19 cellular contexts compared by ENCODE assay signal in genomic region chr13:79373916-79374315, GRCh38. TPM values are rescaled to one million over a fixed set of nuclear protein-coding genes. Genes with fewer than 3 reads are reported as not detected.
DNase-seq lines count a peak whose midpoint lies in the region; ATAC-seq and TF ChIP-seq lines count a peak whose summit lies in the region.
"Had no signal": no experiment of that assay in that cellular context is flagged by ENCODE, and none has a peak within 500 bp of the region (broad histone marks: within the 10 kb centered on the region; RNA-seq: fewer than 3 reads in every experiment).

No MANE protein-coding gene starts in this region.

- H3K4ac ChIP-seq in neuronal stem cell (ENCODE audit: low read length), result no peak overlapping the region

- H3K9ac ChIP-seq in neuronal stem cell (ENCODE audit: low read depth, low read length, poor library complexity), result no peak overlapping the region

- H4K20me1 ChIP-seq in GM23338 (replicated peaks; ENCODE audit: insufficient read depth), result peaks cover 6% of the 10 kb centered on the region

- H3K27ac Mint-ChIP-seq in activated naive CD4-positive, alpha-beta T cell treated with anti-CD3 and anti-CD28 coated beads, Interleukin-2, amount 50 U/mL, for 72 hours, result no peak overlapping the region
- H3K27ac Mint-ChIP-seq in GM23338, result no peak overlapping the region
- H3K27ac Mint-ChIP-seq in activated CD8-positive, alpha-beta T cell treated with anti-CD3 and anti-CD28 coated beads for 36 hours, result no peak overlapping the region
- H3K27ac Mint-ChIP-seq: HFFc6 had no signal

- H2AFZ ChIP-seq in GM23338, result no peak overlapping the region
- no peak overlapping the region for H2AFZ ChIP-seq in neuronal stem cell (ENCODE audit: low read length)

- H3K79me1 ChIP-seq in neuronal stem cell (ENCODE audit: low read depth, low read length), result no peaks in the 10 kb centered on the region

- H3K14ac ChIP-seq in neuronal stem cell (ENCODE audit: low read length), result no peak overlapping the region

- no peaks in the 10 kb centered on the region for H3K9me3 Mint-ChIP-seq in activated naive CD4-positive, alpha-beta T cell treated with anti-CD3 and anti-CD28 coated beads, Interleukin-2, amount 50 U/mL, for 72 hours
- H3K9me3 Mint-ChIP-seq in GM23338, result no peaks in the 10 kb centered on the region
- no peaks in the 10 kb centered on the region for H3K9me3 Mint-ChIP-seq in activated CD8-positive, alpha-beta T cell treated with anti-CD3 and anti-CD28 coated beads for 36 hours
- H3K9me3 Mint-ChIP-seq: HFFc6 had no signal

- H3K27me3 ChIP-seq in GM23338 (ENCODE audit: insufficient read depth) (no peaks in the 10 kb centered on the region), neutrophil (no peaks in the 10 kb centered on the region), neuronal stem cell (ENCODE audit: control insufficient read depth in 3 of 3, insufficient read depth in 3 of 3, low read depth in 1 of 3, low read length in 3 of 3) (no peaks in the 10 kb centered on the region)
- H3K27me3 ChIP-seq: BE2C had no signal

- CTCF ChIA-PET in activated CD8-positive, alpha-beta T cell treated with anti-CD3 and anti-CD28 coated beads for 36 hours (lab: Charles Lee), result interaction anchor here (1.5 kb wide), 1 partner anchor 17 kb away, joined by 7 read pairs; no protein-coding TSS in a partner anchor

- H2BK5ac ChIP-seq in neuronal stem cell (ENCODE audit: low read length), result no peak overlapping the region

- H3K9me2 ChIP-seq in GM23338 (ENCODE audit: insufficient read depth), result no peaks in the 10 kb centered on the region

- no peak overlapping the region for H2BK120ac ChIP-seq in neuronal stem cell (ENCODE audit: low read depth, low read length)

- WGBS in neuronal stem cell (ENCODE audit: extremely low coverage in 2 of 2, insufficient read length in 2 of 2, insufficient replicate concordance in 1 of 2), 2 donors, result no CpG with 5 or more reads among the region's 4 CpGs

- POLR2A ChIA-PET in activated CD8-positive, alpha-beta T cell treated with anti-CD3 and anti-CD28 coated beads for 36 hours (lab: Charles Lee), result interaction anchor here (0.8 kb wide), 1 partner anchor 19 kb away, joined by 3 read pairs; no protein-coding TSS in a partner anchor

- no peaks in the 10 kb centered on the region for H3K9me3 ChIP-seq in neutrophil
- peaks cover 0 to 4% of the 10 kb centered on the region in 2 donors for H3K9me3 ChIP-seq in neuronal stem cell (replicated peaks in 1 of 2; ENCODE audit: control insufficient read depth in 2 of 2, insufficient read depth in 1 of 2, low read depth in 1 of 2, low read length in 2 of 2)
- H3K9me3 ChIP-seq: BE2C had no signal

- no peak overlapping the region for H4K8ac ChIP-seq in neuronal stem cell (ENCODE audit: low read depth, low read length)

- no peaks in the 10 kb centered on the region for H3K4me1 Mint-ChIP-seq in GM23338
- H3K4me1 Mint-ChIP-seq in activated CD8-positive, alpha-beta T cell treated with anti-CD3 and anti-CD28 coated beads for 36 hours (ENCODE audit: low read depth), result peaks cover 5% of the 10 kb centered on the region

- no peak overlapping the region for H3K4me3 Mint-ChIP-seq in GM23338
- H3K4me3 Mint-ChIP-seq in activated CD8-positive, alpha-beta T cell treated with anti-CD3 and anti-CD28 coated beads for 36 hours, result no peak overlapping the region
- H3K4me3 Mint-ChIP-seq: CD4-positive, CD25-positive, alpha-beta regulatory T cell; HFFc6 had no signal

- H3K23ac ChIP-seq in neuronal stem cell (ENCODE audit: low read depth, low read length, poor library complexity), result no peak overlapping the region

- ATAC-seq in activated naive CD4-positive, alpha-beta T cell treated with anti-CD3 and anti-CD28 coated beads, Interleukin-2, amount 50 U/mL, for 72 hours, result peak; percentile 56 to 81
- ATAC-seq in GM23338 (no peak), GM18517 (IDR thresholded peaks at IDR 0.05; ENCODE audit: unreplicated experiment) (no peak)
- peak; percentile 53 for ATAC-seq in activated CD8-positive, alpha-beta T cell treated with anti-CD3 and anti-CD28 coated beads for 36 hours

- H3K79me2 ChIP-seq in GM23338 (replicated peaks; ENCODE audit: insufficient read depth), result peaks cover 23% of the 10 kb centered on the region

- no peak overlapping the region for H2BK15ac ChIP-seq in neuronal stem cell (ENCODE audit: low read length)

- peaks cover 10% of the 10 kb centered on the region for H3F3A ChIP-seq in GM23338 (replicated peaks; ENCODE audit: low read depth)

- no peak overlapping the region for H4K91ac ChIP-seq in neuronal stem cell (ENCODE audit: low read depth, low read length, poor library complexity)

- H3K36me3 Mint-ChIP-seq in activated naive CD4-positive, alpha-beta T cell treated with anti-CD3 and anti-CD28 coated beads, Interleukin-2, amount 50 U/mL, for 72 hours, result peaks cover 0 to 13% of the 10 kb centered on the region in 2 donors
- H3K36me3 Mint-ChIP-seq in GM23338 (ENCODE audit: low read depth), result peaks cover 46% of the 10 kb centered on the region
- H3K36me3 Mint-ChIP-seq in activated CD8-positive, alpha-beta T cell treated with anti-CD3 and anti-CD28 coated beads for 36 hours (ENCODE audit: low read depth), result peaks cover 42% of the 10 kb centered on the region

- H3K18ac ChIP-seq in neuronal stem cell (ENCODE audit: low read length), result no peak overlapping the region

- intact Hi-C loops in activated CD8-positive, alpha-beta T cell treated with anti-CD3 and anti-CD28 coated beads for 36 hours (cut with micrococcal nuclease), result no loop called here

- H3K27ac ChIP-seq in GM23338 (ENCODE audit: low read depth) (peak overlapping the region; percentile 68), neutrophil (peak overlapping the region; percentile 0), neuronal stem cell (replicated peaks; ENCODE audit: low read length) (no peak overlapping the region)
- H3K27ac ChIP-seq: SK-N-MC had no signal

- H3K4me3 ChIP-seq in GM23338 (no peak overlapping the region), neutrophil (ENCODE audit: low read depth in 1 of 2, low read length in 1 of 2) (no peak overlapping the region), neuronal stem cell (ENCODE audit: low read length in 2 of 2) (no peak overlapping the region)
- H3K4me3 ChIP-seq: SK-N-MC had no signal

- H2AK5ac ChIP-seq in neuronal stem cell (ENCODE audit: low read depth, low read length), result no peak overlapping the region

- H2BK12ac ChIP-seq in neuronal stem cell (ENCODE audit: low read length), result no peak overlapping the region

- no peak for TF ChIP-seq CTCF in GM23338 (conservative IDR thresholded peaks at IDR 0.05; ENCODE audit: low read depth in 2 of 2)
- TF ChIP-seq CTCF in activated CD8-positive, alpha-beta T cell treated with anti-CD3 and anti-CD28 coated beads for 36 hours (IDR thresholded peaks at IDR 0.05), result no peak
- TF ChIP-seq CTCF in neutrophil (IDR thresholded peaks at IDR 0.05), result no peak

- no peak for DNase-seq in activated naive CD4-positive, alpha-beta T cell treated with anti-CD3 and anti-CD28 coated beads, Interleukin-2, amount 50 U/mL, for 72 hours (ENCODE audit: low spot score in 2 of 2)
- DNase-seq in activated naive CD4-positive, alpha-beta T cell treated with Interleukin-2 at 50 U/mL for 16 hours, result no peak
- DNase-seq in GM23338 (ENCODE audit: low spot score), result no peak
- no peak for DNase-seq in activated CD8-positive, alpha-beta T cell treated with anti-CD3 and anti-CD28 coated beads for 36 hours
- no peak for DNase-seq in HCEC 1CT
- no peak for DNase-seq in neuronal stem cell (ENCODE audit: low spot score)
- DNase-seq: BE2C; CD4-positive, CD25-positive, alpha-beta regulatory T cell; COR-L47; DMS 273 treated with DMSO at 0.1 percent for 48 hours; HFFc6; NCI-H1105; NCI-H1694; NCI-H510A; NCI-H774; SHP77 had no signal

- H3K36me3 ChIP-seq in GM23338 (ENCODE audit: insufficient read depth) (peaks cover 43% of the 10 kb centered on the region), neutrophil (peaks cover 67% of the 10 kb centered on the region), neuronal stem cell (replicated peaks in 1 of 2; ENCODE audit: control insufficient read depth in 2 of 2, insufficient read depth in 2 of 2, low read length in 2 of 2) (peaks cover 15 to 87% of the 10 kb centered on the region in 2 donors)

- no peaks in the 10 kb centered on the region for H3K4me1 ChIP-seq in GM23338 (ENCODE audit: insufficient read depth)
- no peaks in the 10 kb centered on the region for H3K4me1 ChIP-seq in neutrophil (ENCODE audit: control insufficient read depth in 1 of 2, insufficient read depth in 1 of 2, low read depth in 1 of 2, low read length in 1 of 2)
- no peaks in the 10 kb centered on the region for H3K4me1 ChIP-seq in neuronal stem cell (ENCODE audit: control insufficient read depth in 2 of 2, insufficient read depth in 1 of 2, low read depth in 1 of 2, low read length in 2 of 2)
- H3K4me1 ChIP-seq: BE2C had no signal

- H3K4me2 ChIP-seq in GM23338, result no peak overlapping the region
- no peak overlapping the region for H3K4me2 ChIP-seq in neuronal stem cell (ENCODE audit: insufficient read depth, low read length, poor library complexity, severe bottlenecking)

- no peaks in the 10 kb centered on the region for H3K27me3 Mint-ChIP-seq in GM23338 (ENCODE audit: insufficient read depth, low read depth, poor library complexity)
- H3K27me3 Mint-ChIP-seq in activated CD8-positive, alpha-beta T cell treated with anti-CD3 and anti-CD28 coated beads for 36 hours, result no peaks in the 10 kb centered on the region
- H3K27me3 Mint-ChIP-seq: CD4-positive, CD25-positive, alpha-beta regulatory T cell had no signal

TF ChIP-seq in GM23338, 12 proteins besides CTCF, POLR2A, EP300 and RAD21:
- TF ChIP-seq NANOG (IDR thresholded peaks at IDR 0.05; ENCODE audit: borderline replicate concordance) (no peak), CREB1 (CRISPR knock-in tag; IDR thresholded peaks at IDR 0.05; ENCODE audit: low read depth) (no peak)
TF ChIP-seq in GM23338: peak in this region for 0.

RNA-seq across cellular contexts. Expression of gene RBM26, which starts 32.1 kb away (rescaled TPM):
- 10 to 100 TPM; 69.4 to 71.1 TPM for total RNA-seq in activated naive CD4-positive, alpha-beta T cell treated with anti-CD3 and anti-CD28 coated beads, Interleukin-2, amount 50 U/mL, for 72 hours
- total RNA-seq in GM23338 (2014; rRNA removed; shearing (Covaris generic)), result 61.4 and 69.3 TPM in 2 replicates
- polyA plus RNA-seq in GM23338 (2016; fragmentation: Nextera tagmentation; extraction: Ambion mirVana), result 36.3 and 46.0 TPM in 2 replicates
- total RNA-seq in activated CD8-positive, alpha-beta T cell treated with anti-CD3 and anti-CD28 coated beads for 36 hours, result 10 to 100 TPM; 57.6 to 61.1 TPM
- 49.8 TPM for polyA plus RNA-seq in neuronal stem cell (2013, experiment 1 of 2)
- polyA plus RNA-seq in neuronal stem cell (2013, experiment 2 of 2), result 52.2 TPM

Comparison
In these comparisons a context has a peak if more than half of its experiments do, and no peak if none do; other contexts are left out.
1. ATAC-seq: peak in activated naive CD4-positive, alpha-beta T cell treated with anti-CD3 and anti-CD28 coated beads, Interleukin-2, amount 50 U/mL, for 72 hours (2 of 2) and activated CD8-positive, alpha-beta T cell treated with anti-CD3 and anti-CD28 coated beads for 36 hours (single experiment); none in GM23338 (single experiment) and GM18517 (single experiment).